In genomic region chr15:52678468-52679231, GRCh38 we compare ENCODE assay signal across 1 cellular context.
TF ChIP-seq lines count a peak whose summit lies in the region.

No MANE protein-coding gene starts in this region.

TF ChIP-seq in HepG2, 621 proteins besides CTCF, POLR2A, EP300 and RAD21 (continued from another document and continues in another):
- TF ChIP-seq, protein P1, sequence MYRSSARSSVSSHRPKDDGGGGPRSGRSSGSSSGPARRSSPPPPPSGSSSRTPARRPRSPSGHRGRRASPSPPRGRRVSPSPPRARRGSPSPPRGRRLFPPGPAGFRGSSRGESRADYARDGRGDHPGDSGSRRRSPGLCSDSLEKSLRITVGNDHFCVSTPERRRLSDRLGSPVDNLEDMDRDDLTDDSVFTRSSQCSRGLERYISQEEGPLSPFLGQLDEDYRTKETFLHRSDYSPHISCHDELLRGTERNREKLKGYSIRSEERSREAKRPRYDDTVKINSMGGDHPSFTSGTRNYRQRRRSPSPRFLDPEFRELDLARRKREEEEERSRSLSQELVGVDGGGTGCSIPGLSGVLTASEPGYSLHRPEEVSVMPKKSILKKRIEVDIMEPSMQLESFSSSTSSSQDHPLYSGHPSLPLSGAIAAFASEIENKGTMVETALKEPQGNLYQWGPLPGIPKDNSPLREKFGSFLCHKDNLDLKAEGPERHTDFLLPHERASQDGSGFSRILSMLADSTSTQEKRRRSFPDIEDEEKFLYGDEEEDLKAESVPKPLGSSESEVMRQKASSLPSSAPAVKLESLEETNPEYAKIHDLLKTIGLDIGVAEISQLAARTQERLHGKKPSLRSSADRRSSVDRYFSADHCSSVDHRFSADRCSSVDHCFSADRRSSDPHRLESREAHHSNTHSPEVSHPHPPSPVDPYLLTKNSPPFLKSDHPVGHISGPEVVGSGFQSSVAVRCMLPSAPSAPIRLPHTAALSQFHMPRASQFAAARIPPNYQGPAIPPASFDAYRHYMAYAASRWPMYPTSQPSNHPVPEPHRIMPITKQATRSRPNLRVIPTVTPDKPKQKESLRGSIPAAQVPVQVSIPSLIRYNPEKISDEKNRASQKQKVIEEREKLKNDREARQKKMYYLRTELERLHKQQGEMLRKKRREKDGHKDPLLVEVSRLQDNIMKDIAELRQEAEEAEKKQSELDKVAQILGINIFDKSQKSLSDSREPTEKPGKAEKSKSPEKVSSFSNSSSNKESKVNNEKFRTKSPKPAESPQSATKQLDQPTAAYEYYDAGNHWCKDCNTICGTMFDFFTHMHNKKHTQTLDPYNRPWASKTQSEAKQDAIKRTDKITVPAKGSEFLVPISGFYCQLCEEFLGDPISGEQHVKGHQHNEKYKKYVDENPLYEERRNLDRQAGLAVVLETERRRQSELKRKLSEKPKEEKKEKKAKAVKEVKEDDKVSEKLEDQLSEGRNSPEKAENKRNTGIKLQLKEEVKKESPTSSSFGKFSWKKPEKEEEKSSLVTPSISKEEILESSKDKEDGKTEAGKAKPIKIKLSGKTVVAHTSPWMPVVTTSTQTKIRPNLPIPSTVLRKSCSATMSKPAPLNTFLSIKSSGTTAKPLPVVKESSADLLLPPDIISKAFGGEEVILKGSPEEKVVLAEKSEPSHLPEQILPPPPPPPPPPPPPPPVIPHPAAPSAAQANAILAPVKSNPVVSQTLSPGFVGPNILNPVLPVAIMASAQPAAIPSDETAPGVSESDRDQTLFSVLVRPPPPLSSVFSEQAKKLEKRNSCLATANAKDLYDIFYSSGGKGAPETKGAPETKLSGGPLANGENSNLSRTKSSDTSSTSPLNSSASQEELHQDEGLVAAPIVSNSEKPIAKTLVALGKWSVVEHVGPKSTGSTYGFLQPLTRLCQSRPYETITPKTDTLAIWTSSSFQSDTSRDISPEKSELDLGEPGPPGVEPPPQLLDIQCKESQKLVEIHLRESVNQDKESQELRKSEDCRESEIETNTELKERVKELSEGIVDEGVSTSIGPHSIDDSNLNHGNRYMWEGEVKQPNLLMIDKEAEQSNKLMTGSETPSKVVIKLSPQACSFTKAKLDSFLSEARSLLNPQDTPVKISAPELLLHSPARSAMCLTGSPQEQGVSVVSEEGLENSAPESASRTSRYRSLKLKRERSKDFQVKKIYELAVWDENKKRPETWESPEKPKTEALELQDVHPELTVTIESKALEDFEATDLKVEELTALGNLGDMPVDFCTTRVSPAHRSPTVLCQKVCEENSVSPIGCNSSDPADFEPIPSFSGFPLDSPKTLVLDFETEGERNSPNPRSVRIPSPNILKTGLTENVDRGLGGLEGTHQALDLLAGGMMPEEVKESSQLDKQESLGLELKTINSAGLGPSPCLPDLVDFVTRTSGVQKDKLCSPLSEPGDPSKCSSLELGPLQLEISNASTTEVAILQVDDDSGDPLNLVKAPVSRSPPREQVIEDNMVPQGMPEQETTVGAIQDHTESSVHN (CRISPR knock-in tag; IDR thresholded peaks at IDR 0.05) = no peak
- TF ChIP-seq IRX3 (CRISPR knock-in tag; IDR thresholded peaks at IDR 0.05; ENCODE audit: borderline replicate concordance, low read depth) (no peak), MYNN (CRISPR knock-in tag; IDR thresholded peaks at IDR 0.05; ENCODE audit: low read depth) (0 out of 2 replicates have a peak, but pooled peaks have one; percentile 8), PCBP1 (IDR thresholded peaks at IDR 0.05; ENCODE audit: borderline replicate concordance, low read depth, low read length) (0 out of 2 replicates have a peak, but pooled peaks have one; percentile 90), ZNF264 (CRISPR knock-in tag; IDR thresholded peaks at IDR 0.05) (peak; percentile 45; the same call in 1 of the 2 replicates), YEATS4 (CRISPR knock-in tag; IDR thresholded peaks at IDR 0.05; ENCODE audit: borderline replicate concordance) (peak; percentile 34; the same call in 1 of the 2 replicates), CAMTA2 (CRISPR knock-in tag; IDR thresholded peaks at IDR 0.05; ENCODE audit: borderline replicate concordance) (0 out of 2 replicates have a peak, but pooled peaks have one; percentile 12), ZNF605 (CRISPR knock-in tag; IDR thresholded peaks at IDR 0.05) (0 out of 2 replicates have a peak, but pooled peaks have one; percentile 32), E2F5 (CRISPR knock-in tag; conservative IDR thresholded peaks at IDR 0.05) (no peak), ZNF333 (CRISPR knock-in tag; IDR thresholded peaks at IDR 0.05; ENCODE audit: borderline replicate concordance) (peak; percentile 14; the same call in 1 of the 2 replicates), ATF2 (CRISPR knock-in tag; IDR thresholded peaks at IDR 0.05) (0 out of 2 replicates have a peak, but pooled peaks have one; percentile 4), ZFP90 (CRISPR knock-in tag; IDR thresholded peaks at IDR 0.05; ENCODE audit: borderline replicate concordance) (peak; percentile 81), ZNF629 (CRISPR knock-in tag; conservative IDR thresholded peaks at IDR 0.05) (no peak), GABPB1 (CRISPR knock-in tag; IDR thresholded peaks at IDR 0.05) (peak; percentile 10; the same call in 1 of the 2 replicates), ZSCAN30 (CRISPR knock-in tag; IDR thresholded peaks at IDR 0.05) (no peak), SAP130 (CRISPR knock-in tag; IDR thresholded peaks at IDR 0.05; ENCODE audit: low read depth) (peak; percentile 70), THRA (CRISPR knock-in tag; IDR thresholded peaks at IDR 0.05; ENCODE audit: borderline replicate concordance) (peak; percentile 97), SRSF1 (optimal IDR thresholded peaks at IDR 0.05; ENCODE audit: low read depth, low read length) (peak; percentile 23), FOXA1 (IDR thresholded peaks at IDR 0.05) (no peak), FOXA1 (CRISPR knock-in tag; IDR thresholded peaks at IDR 0.05) (peak; percentile 76), HNRNPLL (IDR thresholded peaks at IDR 0.05; ENCODE audit: low read depth, low read length, poor library complexity, severe bottlenecking) (peak; percentile 87), ZSCAN29 (CRISPR knock-in tag; conservative IDR thresholded peaks at IDR 0.05) (0 out of 2 replicates have a peak, but pooled peaks have one; percentile 38), YY1 (IDR thresholded peaks at IDR 0.05; ENCODE audit: insufficient read depth, insufficient replicate concordance, low read depth, low read length) (peak; percentile 20), MTF2 (CRISPR knock-in tag; IDR thresholded peaks at IDR 0.05; ENCODE audit: borderline replicate concordance) (peak; percentile 64; the same call in 1 of the 2 replicates), ZNF430 (CRISPR knock-in tag; IDR thresholded peaks at IDR 0.05) (peak; percentile 76), ZNF773 (CRISPR knock-in tag; IDR thresholded peaks at IDR 0.05; ENCODE audit: borderline replicate concordance) (0 out of 2 replicates have a peak, but pooled peaks have one; percentile 35), PHF8 (CRISPR knock-in tag; IDR thresholded peaks at IDR 0.05) (peak; percentile 57; the same call in 1 of the 2 replicates), RFXAP (CRISPR knock-in tag; IDR thresholded peaks at IDR 0.05; ENCODE audit: borderline replicate concordance) (no peak), ZNF569 (CRISPR knock-in tag; IDR thresholded peaks at IDR 0.05; ENCODE audit: borderline replicate concordance) (peak; percentile 11; the same call in 1 of the 2 replicates), NCOA5 (CRISPR knock-in tag; IDR thresholded peaks at IDR 0.05) (no peak), ISL2 (CRISPR knock-in tag; IDR thresholded peaks at IDR 0.05) (peak; percentile 65; the same call in 1 of the 2 replicates), REPIN1 (CRISPR knock-in tag; IDR thresholded peaks at IDR 0.05; ENCODE audit: borderline replicate concordance, low read depth) (peak; percentile 47), ZNF607 (CRISPR knock-in tag; IDR thresholded peaks at IDR 0.05; ENCODE audit: borderline replicate concordance) (peak; percentile 27; the same call in 1 of the 2 replicates), ZNF580 (CRISPR knock-in tag; IDR thresholded peaks at IDR 0.05; ENCODE audit: borderline replicate concordance, low read depth) (0 out of 2 replicates have a peak, but pooled peaks have one; percentile 18), RBFOX2 (IDR thresholded peaks at IDR 0.05; ENCODE audit: low read depth, low read length) (peak; percentile 82), SOX6 (IDR thresholded peaks at IDR 0.05) (no peak), SOX6 (CRISPR knock-in tag; IDR thresholded peaks at IDR 0.05) (peak; percentile 26; the same call in 1 of the 2 replicates), SMAD1 (CRISPR knock-in tag; IDR thresholded peaks at IDR 0.05; ENCODE audit: borderline replicate concordance, low read depth) (no peak), ZIK1 (CRISPR knock-in tag; IDR thresholded peaks at IDR 0.05; ENCODE audit: borderline replicate concordance, low read depth) (no peak)
- TF ChIP-seq, protein P2, sequence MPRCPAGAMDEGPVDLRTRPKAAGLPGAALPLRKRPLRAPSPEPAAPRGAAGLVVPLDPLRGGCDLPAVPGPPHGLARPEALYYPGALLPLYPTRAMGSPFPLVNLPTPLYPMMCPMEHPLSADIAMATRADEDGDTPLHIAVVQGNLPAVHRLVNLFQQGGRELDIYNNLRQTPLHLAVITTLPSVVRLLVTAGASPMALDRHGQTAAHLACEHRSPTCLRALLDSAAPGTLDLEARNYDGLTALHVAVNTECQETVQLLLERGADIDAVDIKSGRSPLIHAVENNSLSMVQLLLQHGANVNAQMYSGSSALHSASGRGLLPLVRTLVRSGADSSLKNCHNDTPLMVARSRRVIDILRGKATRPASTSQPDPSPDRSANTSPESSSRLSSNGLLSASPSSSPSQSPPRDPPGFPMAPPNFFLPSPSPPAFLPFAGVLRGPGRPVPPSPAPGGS (CRISPR knock-in tag; IDR thresholded peaks at IDR 0.05) = peak; percentile 8; the same call in 1 of the 2 replicates
- TF ChIP-seq, protein P3, sequence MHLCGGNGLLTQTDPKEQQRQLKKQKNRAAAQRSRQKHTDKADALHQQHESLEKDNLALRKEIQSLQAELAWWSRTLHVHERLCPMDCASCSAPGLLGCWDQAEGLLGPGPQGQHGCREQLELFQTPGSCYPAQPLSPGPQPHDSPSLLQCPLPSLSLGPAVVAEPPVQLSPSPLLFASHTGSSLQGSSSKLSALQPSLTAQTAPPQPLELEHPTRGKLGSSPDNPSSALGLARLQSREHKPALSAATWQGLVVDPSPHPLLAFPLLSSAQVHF (CRISPR knock-in tag; IDR thresholded peaks at IDR 0.05) = peak; percentile 20; the same call in 1 of the 2 replicates
- TF ChIP-seq, protein P4, sequence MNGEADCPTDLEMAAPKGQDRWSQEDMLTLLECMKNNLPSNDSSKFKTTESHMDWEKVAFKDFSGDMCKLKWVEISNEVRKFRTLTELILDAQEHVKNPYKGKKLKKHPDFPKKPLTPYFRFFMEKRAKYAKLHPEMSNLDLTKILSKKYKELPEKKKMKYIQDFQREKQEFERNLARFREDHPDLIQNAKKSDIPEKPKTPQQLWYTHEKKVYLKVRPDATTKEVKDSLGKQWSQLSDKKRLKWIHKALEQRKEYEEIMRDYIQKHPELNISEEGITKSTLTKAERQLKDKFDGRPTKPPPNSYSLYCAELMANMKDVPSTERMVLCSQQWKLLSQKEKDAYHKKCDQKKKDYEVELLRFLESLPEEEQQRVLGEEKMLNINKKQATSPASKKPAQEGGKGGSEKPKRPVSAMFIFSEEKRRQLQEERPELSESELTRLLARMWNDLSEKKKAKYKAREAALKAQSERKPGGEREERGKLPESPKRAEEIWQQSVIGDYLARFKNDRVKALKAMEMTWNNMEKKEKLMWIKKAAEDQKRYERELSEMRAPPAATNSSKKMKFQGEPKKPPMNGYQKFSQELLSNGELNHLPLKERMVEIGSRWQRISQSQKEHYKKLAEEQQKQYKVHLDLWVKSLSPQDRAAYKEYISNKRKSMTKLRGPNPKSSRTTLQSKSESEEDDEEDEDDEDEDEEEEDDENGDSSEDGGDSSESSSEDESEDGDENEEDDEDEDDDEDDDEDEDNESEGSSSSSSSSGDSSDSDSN (CRISPR knock-in tag; IDR thresholded peaks at IDR 0.05) = peak; percentile 95
- TF ChIP-seq, protein P5, sequence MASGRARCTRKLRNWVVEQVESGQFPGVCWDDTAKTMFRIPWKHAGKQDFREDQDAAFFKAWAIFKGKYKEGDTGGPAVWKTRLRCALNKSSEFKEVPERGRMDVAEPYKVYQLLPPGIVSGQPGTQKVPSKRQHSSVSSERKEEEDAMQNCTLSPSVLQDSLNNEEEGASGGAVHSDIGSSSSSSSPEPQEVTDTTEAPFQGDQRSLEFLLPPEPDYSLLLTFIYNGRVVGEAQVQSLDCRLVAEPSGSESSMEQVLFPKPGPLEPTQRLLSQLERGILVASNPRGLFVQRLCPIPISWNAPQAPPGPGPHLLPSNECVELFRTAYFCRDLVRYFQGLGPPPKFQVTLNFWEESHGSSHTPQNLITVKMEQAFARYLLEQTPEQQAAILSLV (CRISPR knock-in tag; IDR thresholded peaks at IDR 0.05; ENCODE audit: borderline replicate concordance) = peak; percentile 20; the same call in 1 of the 2 replicates
- TF ChIP-seq, protein P6, sequence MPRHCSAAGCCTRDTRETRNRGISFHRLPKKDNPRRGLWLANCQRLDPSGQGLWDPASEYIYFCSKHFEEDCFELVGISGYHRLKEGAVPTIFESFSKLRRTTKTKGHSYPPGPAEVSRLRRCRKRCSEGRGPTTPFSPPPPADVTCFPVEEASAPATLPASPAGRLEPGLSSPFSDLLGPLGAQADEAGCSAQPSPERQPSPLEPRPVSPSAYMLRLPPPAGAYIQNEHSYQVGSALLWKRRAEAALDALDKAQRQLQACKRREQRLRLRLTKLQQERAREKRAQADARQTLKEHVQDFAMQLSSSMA (CRISPR knock-in tag; IDR thresholded peaks at IDR 0.05) = peak; percentile 56; the same call in 1 of the 2 replicates
